Comparison of ENCODE assay signal across 8 cellular contexts in the genomic region with DNA sequence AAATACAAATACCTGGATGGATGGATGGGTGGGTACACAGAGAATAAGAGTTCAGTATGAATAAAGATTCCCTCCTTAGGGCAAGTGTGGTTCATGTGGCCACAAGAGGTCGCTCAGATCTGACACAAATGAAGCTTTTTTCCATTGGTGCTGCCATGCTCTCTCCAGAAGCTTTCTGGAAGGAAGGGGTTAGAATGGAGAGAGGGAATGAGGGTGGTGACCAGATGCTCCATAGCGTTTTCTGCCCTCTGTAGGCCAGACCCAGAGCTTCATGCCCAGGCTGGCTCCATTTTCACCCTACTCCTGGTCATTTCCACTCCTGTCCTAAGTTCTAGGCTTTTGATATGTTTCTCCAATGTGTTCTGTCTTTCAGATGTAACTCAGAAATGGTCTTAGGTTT. TPM values are rescaled to one million over a fixed set of nuclear protein-coding genes. Genes with fewer than 3 reads are reported as not detected.
DNase-seq lines count a peak whose midpoint lies in the region; ATAC-seq lines count a peak whose summit lies in the region.

No MANE protein-coding gene starts in this region.

- no peaks in the 10 kb centered on the region for H3K9me3 ChIP-seq in adipocyte (ENCODE audit: control insufficient read depth, low read length)

- H3K9ac ChIP-seq in adipocyte (ENCODE audit: low read length): peak overlapping the region; percentile 47

- H3K27me3 ChIP-seq in adipocyte (replicated peaks; ENCODE audit: control insufficient read depth, insufficient read depth, low read length): peaks cover 14% of the 10 kb centered on the region

- intact Hi-C loops in left cardiac atrium (cut with DNase I): loop anchor here in 1 of 2 donors (1.0 to 5.0 kb wide), 3 partner anchors 92 to 208 kb away; no protein-coding TSS in a partner anchor

- peak; percentile 23 for DNase-seq in NK-92 treated with Interleukin-12 subunit alpha and Interleukin-12 subunit beta, amount 100 ng/mL, for 24 hours (lab: John Stamatoyannopoulos, UW)
- DNase-seq in NK-92 (lab: John Stamatoyannopoulos, UW; ENCODE audit: unreplicated experiment): no peak
- DNase-seq in NAMALWA (ENCODE audit: low spot score): peak; percentile 68
- DNase-seq in RPMI8226: peak; percentile 68
- peak; percentile 90 for DNase-seq in adipocyte (ENCODE audit: low read depth)
- peak; percentile 77 for DNase-seq in left cardiac atrium
- peak; percentile 67 for DNase-seq in retina
- no peak for DNase-seq in GOT3 (lab: John Stamatoyannopoulos, UW)

- H3K4me3 ChIP-seq in adipocyte (ENCODE audit: low read length): no peak overlapping the region

- peaks cover 17% of the 10 kb centered on the region for H3K4me1 ChIP-seq in adipocyte (ENCODE audit: control insufficient read depth, insufficient read depth, low read length)

- ATAC-seq in left cardiac atrium: peak; percentile 90 to 93

- no peaks in the 10 kb centered on the region for H3K36me3 ChIP-seq in adipocyte (ENCODE audit: control insufficient read depth, insufficient read depth, low read length, severe bottlenecking)

RNA-seq across cellular contexts. Expression of gene FCRL6, which starts 3.3 kb away (rescaled TPM):
- total RNA-seq in left cardiac atrium: 1 to 10 TPM in 1 of 2 donors, under 1 TPM in 1; 0.21 to 1.1 TPM

RNA-seq across cellular contexts. Expression of gene DUSP23, which starts 18.1 kb away (rescaled TPM):
- 10 to 100 TPM; 25.4 to 36.0 TPM for total RNA-seq in left cardiac atrium

RNA-seq across cellular contexts. Expression of gene SLAMF8, which starts 27.8 kb away (rescaled TPM):
- total RNA-seq in left cardiac atrium: 1 to 10 TPM; 2.4 to 4.4 TPM

Comparison
In these comparisons a context has a peak if more than half of its experiments do, and no peak if none do; other contexts are left out.
1. DNase-seq: peak in NK-92 treated with Interleukin-12 subunit alpha and Interleukin-12 subunit beta, amount 100 ng/mL, for 24 hours (single experiment), NAMALWA (single experiment), RPMI8226 (single experiment), adipocyte (single experiment), left cardiac atrium (single experiment) and retina (single experiment); none in NK-92 (single experiment) and GOT3 (single experiment).